In the genomic region with DNA sequence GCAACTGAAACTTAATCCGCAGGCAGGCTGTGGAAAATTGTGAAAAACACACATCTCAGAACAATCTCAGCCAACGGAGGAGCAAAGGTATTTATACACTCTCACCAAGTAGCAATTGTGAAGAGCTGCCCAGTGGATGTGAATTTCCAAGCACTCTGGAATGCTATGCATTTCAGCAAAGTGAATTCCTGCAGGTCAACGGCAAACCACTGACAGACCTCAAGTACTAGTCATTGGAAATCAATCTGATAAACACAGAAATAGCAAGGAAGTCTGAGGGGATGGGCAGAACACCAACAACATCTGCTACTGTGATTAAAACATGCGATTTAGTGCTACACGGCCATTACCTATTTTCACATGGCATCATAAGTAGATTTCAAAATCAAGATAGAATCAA, we compare ENCODE assay signal across 11 cellular contexts.
DNase-seq lines count a peak whose midpoint lies in the region; ATAC-seq and TF ChIP-seq lines count a peak whose summit lies in the region.
"Had no signal": no experiment of that assay in that cellular context is flagged by ENCODE, and none has a peak within 500 bp of the region (broad histone marks: within the 10 kb centered on the region; RNA-seq: fewer than 3 reads in every experiment).

No MANE protein-coding gene starts in this region.

- peaks cover 10% of the 10 kb centered on the region for H3K4me1 ChIP-seq in RWPE2 (ENCODE audit: insufficient read depth, poor library complexity, severe bottlenecking)
- no peaks in the 10 kb centered on the region for H3K4me1 ChIP-seq in esophagus squamous epithelium
- H3K4me1 ChIP-seq in transverse colon, result no peaks in the 10 kb centered on the region
- H3K4me1 ChIP-seq: pancreas had no signal

- TF ChIP-seq CTCF in RWPE2 (IDR thresholded peaks at IDR 0.05; ENCODE audit: poor library complexity, severe bottlenecking) (no peak), esophagus squamous epithelium (IDR thresholded peaks at IDR 0.05) (no peak), transverse colon (IDR thresholded peaks at IDR 0.05) (no peak)

- H3K27me3 ChIP-seq in RWPE2 (ENCODE audit: insufficient read depth, poor library complexity, severe bottlenecking) (no peaks in the 10 kb centered on the region), esophagus squamous epithelium (no peaks in the 10 kb centered on the region), transverse colon (no peaks in the 10 kb centered on the region)
- H3K27me3 ChIP-seq: pancreas had no signal

- WGBS in esophagus squamous epithelium, 2 donors, result 43 to 62% methylated on average over 4 to 5 of the region's 5 CpGs
- WGBS in transverse colon (ENCODE audit: low coverage in 1 of 2), 2 donors, result 56 to 83% methylated on average over 3 to 5 of the region's 5 CpGs

- peak; percentile 97 for ATAC-seq in RWPE2 (ENCODE audit: low read depth)
- ATAC-seq: pancreas had no signal

- in situ Hi-C loops in transverse colon (cut with MboI; ENCODE audit: low pct_ligation_motif_present in 1 of 4, low pct_unique_long_range_greater_than_20kb in 1 of 4, low sequenced_read_pairs in 3 of 4), result no loop called here

- no peaks in the 10 kb centered on the region for H3K9me3 ChIP-seq in RWPE2 (ENCODE audit: severe bottlenecking)
- peaks cover 0 to 21% (median 0%) of the 10 kb centered on the region in 3 donors for H3K9me3 ChIP-seq in esophagus squamous epithelium
- no peaks in the 10 kb centered on the region for H3K9me3 ChIP-seq in transverse colon
- H3K9me3 ChIP-seq: pancreas had no signal

- H3K27ac ChIP-seq in RWPE2 (ENCODE audit: poor library complexity, severe bottlenecking) (peak overlapping the region; percentile 34), esophagus squamous epithelium (no peak overlapping the region), transverse colon (no peak overlapping the region)
- H3K27ac ChIP-seq: pancreas had no signal

- H3K4me3 ChIP-seq in RWPE2 (ENCODE audit: severe bottlenecking) (no peak overlapping the region), esophagus squamous epithelium (no peak overlapping the region), transverse colon (no peak overlapping the region)
- H3K4me3 ChIP-seq: pancreas had no signal

- H3K36me3 ChIP-seq in RWPE2 (ENCODE audit: low read depth) (no peaks in the 10 kb centered on the region), esophagus squamous epithelium (no peaks in the 10 kb centered on the region), transverse colon (no peaks in the 10 kb centered on the region)
- H3K36me3 ChIP-seq: pancreas had no signal

- no peak for TF ChIP-seq EP300 in transverse colon (IDR thresholded peaks at IDR 0.05; ENCODE audit: low read depth)

- DNase-seq in GM04503 (ENCODE audit: low read depth) (peak; percentile 94), RWPE2 (ENCODE audit: low spot score) (no peak), fibroblast of gingiva (ENCODE audit: low read depth) (peak; percentile 39), non-pigmented ciliary epithelial cell (ENCODE audit: low read depth) (peak; percentile 98), esophagus squamous epithelium (lab: John Stamatoyannopoulos, UW) (no peak), transverse colon (no peak), dermis blood vessel endothelial cell (no peak), DMS79 (lab: John Stamatoyannopoulos, UW) (no peak)
- DNase-seq: activated T-cell treated with anti-CD3 and anti-CD28 coated beads, Interleukin-2, amount 50 U/mL, for 24 hours; cortex of kidney; pancreas had no signal

- TF ChIP-seq POLR2A in esophagus squamous epithelium (IDR thresholded peaks at IDR 0.05), result no peak
- TF ChIP-seq POLR2A in transverse colon (IDR thresholded peaks at IDR 0.05), result no peak

- intact Hi-C loops in esophagus squamous epithelium (cut with DNase I), result no loop called here
- intact Hi-C loops in transverse colon (cut with DNase I; ENCODE audit: low total_unique reads), result no loop called here

Comparison
In these comparisons a context has a peak if more than half of its experiments do, and no peak if none do; other contexts are left out.
1. DNase-seq: peak in GM04503 (single experiment), fibroblast of gingiva (single experiment) and non-pigmented ciliary epithelial cell (single experiment); none in RWPE2 (single experiment), esophagus squamous epithelium (single experiment), transverse colon (single experiment), dermis blood vessel endothelial cell (single experiment) and DMS79 (single experiment).